Comparison of ENCODE assay signal across 23 cellular contexts in the genomic region with DNA sequence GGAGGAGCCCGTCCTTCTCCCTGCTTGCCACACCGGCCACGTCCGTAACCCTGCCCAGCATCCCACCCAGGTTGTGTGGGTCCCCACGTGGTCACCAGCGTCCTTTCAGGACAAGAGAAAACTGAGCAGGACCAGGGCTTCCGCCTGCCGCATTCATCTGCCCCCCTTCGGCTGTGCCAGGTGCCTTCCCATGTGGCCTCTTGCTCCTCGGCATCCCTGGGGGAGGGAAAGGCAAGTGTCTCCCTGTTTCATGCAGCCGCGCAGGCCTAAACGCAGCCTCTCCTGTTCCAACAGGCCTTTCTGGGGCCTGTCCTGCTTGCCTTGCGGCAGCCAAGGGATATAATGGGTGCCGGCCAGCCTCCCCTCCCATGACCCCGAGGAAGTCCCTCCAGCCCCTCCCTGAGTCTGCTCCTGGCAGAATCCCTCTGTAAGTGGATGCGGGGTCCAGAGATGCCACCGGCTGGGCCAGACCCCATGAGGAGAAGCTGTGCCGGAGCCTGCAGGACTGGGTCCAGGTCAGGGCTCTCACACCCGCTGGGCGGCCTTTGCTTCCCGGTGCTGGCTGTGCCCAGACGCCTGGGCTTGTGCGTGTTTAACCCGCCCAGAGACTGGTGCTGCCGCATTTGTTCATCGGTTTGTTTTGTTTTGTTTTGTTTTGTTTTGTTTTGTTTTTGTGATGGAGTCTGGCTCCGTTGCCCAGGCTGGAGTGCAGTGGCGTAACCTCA. TPM values are rescaled to one million over a fixed set of nuclear protein-coding genes. Genes with fewer than 3 reads are reported as not detected.
DNase-seq lines count a peak whose midpoint lies in the region; ATAC-seq and TF ChIP-seq lines count a peak whose summit lies in the region.
"Had no signal": no experiment of that assay in that cellular context is flagged by ENCODE, and none has a peak within 500 bp of the region (broad histone marks: within the 10 kb centered on the region; RNA-seq: fewer than 3 reads in every experiment).

No MANE protein-coding gene starts in this region.

- H3K9me3 Mint-ChIP-seq in osteocyte (ENCODE audit: unreplicated experiment): no peaks in the 10 kb centered on the region
- H3K9me3 Mint-ChIP-seq: activated naive CD8-positive, alpha-beta T cell treated with anti-CD3 and anti-CD28 coated beads, Interleukin-2, amount 50 U/mL, for 24 hours had no signal

- H3K4me3 Mint-ChIP-seq in osteocyte (ENCODE audit: unreplicated experiment): peak overlapping the region; percentile 19
- H3K4me3 Mint-ChIP-seq: activated CD4-positive, alpha-beta T cell treated with anti-CD3 and anti-CD28 coated beads for 36 hours; activated naive CD8-positive, alpha-beta T cell treated with anti-CD3 and anti-CD28 coated beads, Interleukin-2, amount 50 U/mL, for 24 hours; T-helper 17 cell had no signal

- TF ChIP-seq CTCF in GM20000 (IDR thresholded peaks at IDR 0.05; ENCODE audit: extremely low read depth, missing control alignments) (no peak), osteocyte (IDR thresholded peaks at IDR 0.05) (no peak)

- peaks cover 4% of the 10 kb centered on the region for H3K36me3 Mint-ChIP-seq in osteocyte (ENCODE audit: unreplicated experiment)

- peak; percentile 21 for DNase-seq in Ammon's horn (ENCODE audit: low spot score)
- peak; percentile 20 for DNase-seq in GM20000 (ENCODE audit: low spot score)
- peak; percentile 56 for DNase-seq in epithelial cell of prostate (ENCODE audit: low read depth, low spot score)
- no peak for DNase-seq in osteocyte (ENCODE audit: extremely low spot score, unreplicated experiment)
- no peak for DNase-seq in left lobe of liver (ENCODE audit: low spot score)
- no peak for DNase-seq in CD1c-positive myeloid dendritic cell (ENCODE audit: extremely low spot score)
- DNase-seq: activated CD4-positive, alpha-beta T cell treated with anti-CD3 and anti-CD28 coated beads for 36 hours; activated gamma-delta T cell treated with Interleukin-2 at 50 U/mL for 16 hours; activated naive CD8-positive, alpha-beta T cell treated with anti-CD3 and anti-CD28 coated beads, Interleukin-2, amount 50 U/mL, for 24 hours; CD4-positive, CD25-positive, alpha-beta regulatory T cell; erythroblast; foreskin fibroblast; GM23248; KG1; left ventricle myocardium inferior; NCI-H1436; NCI-H2171; NCI-H524 treated with DMSO at 0.1 percent for 48 hours; stimulated activated CD4-positive, alpha-beta T cell treated with anti-CD3 and anti-CD28 coated beads, Interleukin-2, amount 100 ng/mL, for 24 hours; T-helper 17 cell had no signal

- peak overlapping the region; percentile 34 for H3K27ac ChIP-seq in epithelial cell of prostate
- H3K27ac ChIP-seq: GM23248, left ventricle myocardium inferior, prostate gland had no signal

- H3K27me3 Mint-ChIP-seq in osteocyte (ENCODE audit: unreplicated experiment): no peaks in the 10 kb centered on the region
- H3K27me3 Mint-ChIP-seq: T-helper 17 cell had no signal

- H3K4me1 Mint-ChIP-seq in osteocyte (ENCODE audit: unreplicated experiment): peaks cover 5% of the 10 kb centered on the region

- ATAC-seq in left lobe of liver (no peak), HG03108 (IDR thresholded peaks at IDR 0.05; ENCODE audit: unreplicated experiment) (no peak)
- ATAC-seq: activated CD4-positive, alpha-beta T cell treated with anti-CD3 and anti-CD28 coated beads for 36 hours; activated naive CD8-positive, alpha-beta T cell treated with anti-CD3 and anti-CD28 coated beads, Interleukin-2, amount 50 U/mL, for 24 hours; T-helper 17 cell had no signal

- no peak overlapping the region for H3K27ac Mint-ChIP-seq in osteocyte (ENCODE audit: unreplicated experiment)
- H3K27ac Mint-ChIP-seq: activated CD4-positive, alpha-beta T cell treated with anti-CD3 and anti-CD28 coated beads for 36 hours; activated naive CD8-positive, alpha-beta T cell treated with anti-CD3 and anti-CD28 coated beads, Interleukin-2, amount 50 U/mL, for 24 hours; T-helper 17 cell had no signal

RNA-seq across cellular contexts. Expression of gene SHH, which starts 23.1 kb away (rescaled TPM):
- total RNA-seq in osteocyte (0.08 and 0.11 TPM in 2 replicates), left lobe of liver (17.1 TPM)
- total RNA-seq: activated CD4-positive, alpha-beta T cell treated with anti-CD3 and anti-CD28 coated beads for 36 hours; CD4-positive, CD25-positive, alpha-beta regulatory T cell; chondrocyte; GM23248; left ventricle myocardium inferior; T-helper 17 cell had no signal

Comparison
In these comparisons a context has a peak if more than half of its experiments do, and no peak if none do; other contexts are left out.
1. DNase-seq: peak in Ammon's horn (single experiment), GM20000 (single experiment) and epithelial cell of prostate (single experiment); none in osteocyte (single experiment), left lobe of liver (single experiment) and CD1c-positive myeloid dendritic cell (single experiment).
2. RNA of gene SHH, which starts 23.1 kb away (total RNA-seq): 17.1 TPM in left lobe of liver (single experiment); 0.08 to 0.11 TPM in osteocyte; every median in the first group is over 10 times any median in the second.